ENCODE assay signal across 7 cellular contexts in the genomic region with DNA sequence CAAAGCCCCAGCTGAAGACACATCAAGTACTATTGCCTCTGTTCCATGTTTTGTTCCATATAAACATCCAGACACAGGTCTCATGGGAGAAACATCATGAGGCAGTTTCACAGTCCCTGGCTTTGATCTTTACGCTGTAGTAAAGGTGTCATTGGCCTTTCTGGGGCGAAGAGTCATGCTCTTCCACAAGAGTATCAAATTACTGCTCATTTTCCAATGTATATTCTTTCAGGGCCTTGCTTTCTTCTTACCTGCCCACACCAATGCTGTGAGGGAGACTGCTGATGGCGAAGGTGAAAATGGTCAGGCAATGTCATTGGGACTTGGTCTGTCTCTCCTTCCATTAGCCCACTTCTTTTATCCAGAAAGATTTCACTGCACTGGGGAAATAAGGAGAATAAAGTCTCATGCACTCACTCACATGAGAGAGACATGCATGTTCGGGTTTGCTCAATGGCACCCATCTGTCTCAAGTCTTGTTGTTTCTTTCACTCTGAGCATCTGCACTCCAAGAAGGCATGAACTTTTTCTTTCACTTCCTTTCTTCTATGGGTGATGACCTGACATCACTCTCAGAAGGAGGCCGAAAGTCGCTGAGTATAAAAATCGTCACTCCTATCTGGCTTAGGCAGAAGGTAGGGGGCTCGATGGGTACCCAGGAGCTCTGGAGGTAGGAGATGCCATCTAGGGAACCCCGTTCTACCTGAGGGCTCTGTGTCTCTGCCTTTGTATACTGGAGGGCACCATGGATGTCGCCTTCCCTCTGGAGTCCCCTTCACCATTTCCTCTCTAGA. TPM values are rescaled to one million over a fixed set of nuclear protein-coding genes. Genes with fewer than 3 reads are reported as not detected.
DNase-seq lines count a peak whose midpoint lies in the region; ATAC-seq, FAIRE-seq and TF ChIP-seq lines count a peak whose summit lies in the region.

No MANE protein-coding gene starts in this region.

- peak; percentile 44 for ATAC-seq in GM21825 (IDR thresholded peaks at IDR 0.05; ENCODE audit: unreplicated experiment)

- TF ChIP-seq POLR2A in GM18526 (IDR thresholded peaks at IDR 0.05; ENCODE audit: extremely low read depth, insufficient read length) (peak; percentile 51), NB4 (IDR thresholded peaks at IDR 0.05; ENCODE audit: extremely low read depth, insufficient read length) (no peak)

- no peak for TF ChIP-seq CTCF in NB4 (IDR thresholded peaks at IDR 0.05; ENCODE audit: low read depth, low read length)

- peak; percentile 28 for DNase-seq in NB4 (ENCODE audit: low read depth)
- no peak for DNase-seq in small intestine
- no peak for DNase-seq in effector CD8-positive, alpha-beta T cell (lab: John Stamatoyannopoulos, UW)
- no peak for DNase-seq in NCI-H446 treated with DMSO at 0.1 percent for 48 hours (lab: John Stamatoyannopoulos, UW)

- H3K4me1 ChIP-seq in esophagus (ENCODE audit: control insufficient read depth in 2 of 2, insufficient read depth in 2 of 2, low read length in 1 of 2), result peaks cover 4 to 17% of the 10 kb centered on the region in 2 donors
- peaks cover 0 to 5% of the 10 kb centered on the region in 2 donors for H3K4me1 ChIP-seq in small intestine (ENCODE audit: control insufficient read depth in 2 of 2, insufficient read depth in 1 of 2, low read depth in 1 of 2, low read length in 1 of 2)

- 86 to 89% methylated on average over 10 of the region's 10 CpGs for WGBS in esophagus, 2 donors
- 82 to 85% (median 85%) methylated on average over 10 of the region's 10 CpGs for WGBS in small intestine, 3 donors

- H3K27ac ChIP-seq in esophagus (ENCODE audit: low read depth in 2 of 2, low read length in 1 of 2) (peak overlapping the region; percentile 79 to 80), small intestine (ENCODE audit: low read depth in 1 of 2, low read length in 1 of 2) (peak overlapping the region; percentile 86 to 94)

- FAIRE-seq in small intestine (lab: Jason Lieb, UNC), result no peak

- H3K4me3 ChIP-seq in NB4 (ENCODE audit: low read depth, low read length) (peak overlapping the region; percentile 56), esophagus (ENCODE audit: low read depth in 1 of 2, low read length in 2 of 2) (no peak overlapping the region), small intestine (ENCODE audit: low read depth in 1 of 2, low read length in 2 of 2) (peak overlapping the region; percentile 58 to 78)

- H3K9me3 ChIP-seq in esophagus (ENCODE audit: control insufficient read depth in 2 of 2, insufficient read depth in 1 of 2, low read depth in 1 of 2, low read length in 1 of 2), result no peaks in the 10 kb centered on the region
- no peaks in the 10 kb centered on the region for H3K9me3 ChIP-seq in small intestine (ENCODE audit: control insufficient read depth, low read depth)

- H3K36me3 ChIP-seq in esophagus (ENCODE audit: control insufficient read depth in 2 of 2, insufficient read depth in 2 of 2, low read length in 1 of 2) (no peaks in the 10 kb centered on the region), small intestine (ENCODE audit: control insufficient read depth in 2 of 2, insufficient read depth in 2 of 2, low read length in 2 of 2) (no peaks in the 10 kb centered on the region)

- H3K27me3 ChIP-seq in esophagus (ENCODE audit: control insufficient read depth in 1 of 2, insufficient read depth in 2 of 2, low read length in 2 of 2) (no peaks in the 10 kb centered on the region), small intestine (ENCODE audit: control insufficient read depth in 2 of 2, insufficient read depth in 2 of 2, low read length in 2 of 2) (no peaks in the 10 kb centered on the region)

RNA-seq across cellular contexts. Expression of a gene that starts 1.3 kb away (rescaled TPM):
- polyA plus RNA-seq in esophagus (10 to 100 TPM; 13.4 to 18.4 TPM), small intestine (10 to 100 TPM; 41.6 to 45.6 (median 42.7) TPM)

Comparison
In these comparisons a context has a peak if more than half of its experiments do, and no peak if none do; other contexts are left out.
1. H3K4me3 ChIP-seq: peak in NB4 (single experiment) and small intestine (2 of 2); none in esophagus (0 of 2).